Comparison of ENCODE assay signal across 11 cellular contexts in genomic region chr3:16378415-16378814, GRCh38.
DNase-seq lines count a peak whose midpoint lies in the region; ATAC-seq, FAIRE-seq and TF ChIP-seq lines count a peak whose summit lies in the region.
"Had no signal": no experiment of that assay in that cellular context is flagged by ENCODE, and none has a peak within 500 bp of the region (broad histone marks: within the 10 kb centered on the region; RNA-seq: fewer than 3 reads in every experiment).

No MANE protein-coding gene starts in this region.

- peaks cover 13% of the 10 kb centered on the region for H3K36me3 ChIP-seq in astrocyte (ENCODE audit: insufficient read depth, low read length)

- peak; percentile 9 for ATAC-seq in HG03442 (IDR thresholded peaks at IDR 0.05; ENCODE audit: unreplicated experiment)
- no peak for ATAC-seq in HG03135 (IDR thresholded peaks at IDR 0.05; ENCODE audit: unreplicated experiment)

- no peak overlapping the region for H3K4me2 ChIP-seq in astrocyte (ENCODE audit: low read length)

- no peaks in the 10 kb centered on the region for H3K27me3 Mint-ChIP-seq in astrocyte (ENCODE audit: low read depth, unreplicated experiment)
- H3K27me3 Mint-ChIP-seq in chondrocyte (ENCODE audit: low read depth), result no peaks in the 10 kb centered on the region

- H3K4me1 ChIP-seq in astrocyte (ENCODE audit: insufficient read depth, low read length), result peaks cover 8% of the 10 kb centered on the region

- POLR2A ChIA-PET in AG04450 (lab: Yijun Ruan, JAX), result interaction anchor here (1.2 to 1.6 kb wide), 3 partner anchors 21 to 98 kb away, joined by 3 read pairs; no protein-coding TSS in a partner anchor

- no peak for DNase-seq in AG04450 (ENCODE audit: low read depth, low spot score)
- no peak for DNase-seq in GM12891 (ENCODE audit: insufficient read length, low spot score)
- no peak for DNase-seq in astrocyte (ENCODE audit: low read depth)
- DNase-seq in T-helper 9 cell, result no peak
- no peak for DNase-seq in chondrocyte (ENCODE audit: low spot score)
- no peak for DNase-seq in ureter (ENCODE audit: low spot score)
- DNase-seq: foreskin melanocyte had no signal

- no peak for TF ChIP-seq POLR2A in GM12891 (IDR thresholded peaks at IDR 0.05; ENCODE audit: low read depth, low read length)

- no peaks in the 10 kb centered on the region for H3K9me3 Mint-ChIP-seq in astrocyte (ENCODE audit: unreplicated experiment)
- peaks cover 2% of the 10 kb centered on the region for H3K9me3 Mint-ChIP-seq in chondrocyte (ENCODE audit: low read depth)

- H3K4me3 Mint-ChIP-seq in astrocyte (ENCODE audit: unreplicated experiment) (no peak overlapping the region), chondrocyte (ENCODE audit: unreplicated experiment) (no peak overlapping the region)
- H3K4me3 Mint-ChIP-seq: neural crest cell had no signal

- no peaks in the 10 kb centered on the region for H3K27me3 ChIP-seq in AG04450 (ENCODE audit: control insufficient read depth, insufficient read depth, low read length)
- no peaks in the 10 kb centered on the region for H3K27me3 ChIP-seq in astrocyte (ENCODE audit: insufficient read depth, low read length)

- FAIRE-seq in GM12891 (lab: Jason Lieb, UNC) (peak; percentile 56), astrocyte (lab: Jason Lieb, UNC) (no peak)

- no peak overlapping the region for H3K9ac ChIP-seq in astrocyte (ENCODE audit: low read length)

- H3K27ac Mint-ChIP-seq in astrocyte (ENCODE audit: unreplicated experiment) (no peak overlapping the region), chondrocyte (ENCODE audit: unreplicated experiment) (no peak overlapping the region)

- peaks cover 20% of the 10 kb centered on the region for H3K36me3 Mint-ChIP-seq in astrocyte (ENCODE audit: low read depth, unreplicated experiment)
- peaks cover 10% of the 10 kb centered on the region for H3K36me3 Mint-ChIP-seq in chondrocyte (ENCODE audit: low read depth)

- peaks cover 12% of the 10 kb centered on the region for H3K4me1 Mint-ChIP-seq in astrocyte (ENCODE audit: low read depth, unreplicated experiment)
- H3K4me1 Mint-ChIP-seq in chondrocyte (ENCODE audit: low read depth), result peaks cover 8% of the 10 kb centered on the region

- H3K4me3 ChIP-seq in AG04450 (ENCODE audit: low read depth, low read length) (no peak overlapping the region), astrocyte (ENCODE audit: insufficient read depth, low read depth, low read length) (no peak overlapping the region)

- CTCF ChIA-PET in AG04450 (lab: Charles Lee), result no interaction called here

- H3K27ac ChIP-seq in AG04450 (ENCODE audit: low read depth, low read length) (peak overlapping the region; percentile 88), astrocyte (ENCODE audit: low read depth, low read length) (peak overlapping the region; percentile 26)
- H3K27ac ChIP-seq: HL-60 had no signal

- H2AFZ ChIP-seq in astrocyte (ENCODE audit: low read depth, low read length), result no peak overlapping the region

- no peaks in the 10 kb centered on the region for H3K79me2 ChIP-seq in astrocyte (ENCODE audit: insufficient read depth, low read length)

- H3K9me3 ChIP-seq in AG04450 (ENCODE audit: control insufficient read depth, insufficient read depth, low read length) (peaks cover 11% of the 10 kb centered on the region), astrocyte (ENCODE audit: insufficient read depth, low read depth, low read length) (peaks cover 4% of the 10 kb centered on the region)

- H4K20me1 ChIP-seq in astrocyte (ENCODE audit: insufficient read depth, low read length), result peaks cover 8% of the 10 kb centered on the region

- TF ChIP-seq CTCF in AG04450 (IDR thresholded peaks at IDR 0.05; ENCODE audit: low read depth, low read length) (no peak), astrocyte (IDR thresholded peaks at IDR 0.05; ENCODE audit: insufficient read depth, low read depth, low read length) (no peak), chondrocyte (IDR thresholded peaks at IDR 0.05) (no peak)

TF ChIP-seq in GM12891, 5 proteins besides CTCF, POLR2A, EP300 and RAD21:
- no peak for TF ChIP-seq TAF1 (IDR thresholded peaks at IDR 0.05; ENCODE audit: low read depth, low read length)
- TF ChIP-seq PAX5 (IDR thresholded peaks at IDR 0.05; ENCODE audit: insufficient read depth, low read length, severe bottlenecking), result no peak
- TF ChIP-seq POLR2AphosphoS5 (IDR thresholded peaks at IDR 0.05; ENCODE audit: low read depth, low read length), result no peak
- TF ChIP-seq POU2F2 (IDR thresholded peaks at IDR 0.05; ENCODE audit: low read depth, low read length), result no peak
- TF ChIP-seq SPI1 (IDR thresholded peaks at IDR 0.05; ENCODE audit: low read depth, low read length), result no peak
